Comparison of ENCODE assay signal across 1 cellular context in the genomic region with DNA sequence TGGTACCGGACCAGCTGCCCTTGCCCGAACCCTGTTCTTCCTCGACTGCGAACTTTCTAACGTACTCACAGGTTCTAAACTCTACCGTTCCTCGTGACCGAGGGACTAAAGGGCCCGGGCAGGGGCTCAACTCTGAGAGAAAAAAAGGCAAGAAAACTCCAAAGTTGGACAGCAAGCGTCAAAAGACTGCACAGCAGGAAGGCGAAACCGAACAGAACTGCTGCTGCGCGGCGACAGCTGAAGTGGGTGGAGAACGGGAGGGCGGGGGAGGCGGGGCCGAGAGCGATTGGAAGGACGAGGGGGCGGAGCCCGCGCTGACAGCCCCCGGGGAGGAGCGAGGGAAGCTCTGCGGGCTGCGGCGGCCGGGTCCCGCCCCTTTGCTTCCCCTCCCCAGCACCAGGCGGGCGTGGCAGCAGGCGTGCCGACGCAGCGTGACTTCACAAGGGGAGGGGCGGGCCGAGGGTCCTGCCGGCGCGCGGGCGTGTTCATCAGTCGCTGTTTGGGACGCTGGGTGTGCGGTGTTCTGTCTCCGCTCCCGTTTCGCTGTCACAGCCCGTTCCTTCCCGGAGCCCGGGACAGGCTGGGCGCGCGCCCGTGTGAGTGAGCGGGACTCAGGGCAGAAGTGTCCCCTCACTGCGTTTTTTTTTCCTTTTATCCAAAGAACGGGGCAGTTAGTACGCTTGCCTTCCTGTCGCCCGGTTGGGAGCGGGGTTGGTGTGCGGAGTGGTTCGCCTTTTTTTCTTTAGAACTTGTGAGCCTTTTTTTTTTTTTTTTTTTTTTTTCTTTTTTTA.
TF ChIP-seq lines count a peak whose summit lies in the region.

A gene with protein sequence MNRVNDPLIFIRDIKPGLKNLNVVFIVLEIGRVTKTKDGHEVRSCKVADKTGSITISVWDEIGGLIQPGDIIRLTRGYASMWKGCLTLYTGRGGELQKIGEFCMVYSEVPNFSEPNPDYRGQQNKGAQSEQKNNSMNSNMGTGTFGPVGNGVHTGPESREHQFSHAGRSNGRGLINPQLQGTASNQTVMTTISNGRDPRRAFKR (plus strand): TSS at position 491 of the 791 bp plus-strand sequence. CDS start 479 bp downstream, outside the sequence.

TF ChIP-seq in HepG2, 621 proteins besides CTCF, POLR2A, EP300 and RAD21 (continued from another document and continues in another):
- TF ChIP-seq FOXP4 (CRISPR knock-in tag; IDR thresholded peaks at IDR 0.05) (peak; percentile 78), MED8 (CRISPR knock-in tag; IDR thresholded peaks at IDR 0.05; ENCODE audit: insufficient replicate concordance) (peak; percentile 53), ZNF281 (CRISPR knock-in tag; IDR thresholded peaks at IDR 0.05; ENCODE audit: borderline replicate concordance) (peak; percentile 78), EHMT2 (IDR thresholded peaks at IDR 0.05; ENCODE audit: borderline replicate concordance, low read depth, low read length) (no peak), ZBTB7B (CRISPR knock-in tag; IDR thresholded peaks at IDR 0.05) (peak; percentile 75; the same call in 1 of the 2 replicates), EEA1 (CRISPR knock-in tag; IDR thresholded peaks at IDR 0.05; ENCODE audit: borderline replicate concordance) (0 out of 2 replicates have a peak, but pooled peaks have one; percentile 89), ZNF124 (CRISPR knock-in tag; IDR thresholded peaks at IDR 0.05) (peak; percentile 79), TAF1 (CRISPR knock-in tag; IDR thresholded peaks at IDR 0.05) (peak; percentile 100), ZSCAN12 (CRISPR knock-in tag; IDR thresholded peaks at IDR 0.05) (peak; percentile 93), TIGD3 (CRISPR knock-in tag; IDR thresholded peaks at IDR 0.05; ENCODE audit: borderline replicate concordance) (peak; percentile 42; the same call in 1 of the 2 replicates), TBX3 (IDR thresholded peaks at IDR 0.05; ENCODE audit: borderline replicate concordance) (0 out of 2 replicates have a peak, but pooled peaks have one; percentile 27), ZNF891 (CRISPR knock-in tag; IDR thresholded peaks at IDR 0.05) (peak; percentile 67), RXRB (CRISPR knock-in tag; IDR thresholded peaks at IDR 0.05; ENCODE audit: borderline replicate concordance) (peak; percentile 77), THRA (CRISPR knock-in tag; IDR thresholded peaks at IDR 0.05; ENCODE audit: borderline replicate concordance) (peak; percentile 73), TP53 (CRISPR knock-in tag; conservative IDR thresholded peaks at IDR 0.05) (peak; percentile 70; the same call in 1 of the 2 replicates), PRDM4 (CRISPR knock-in tag; IDR thresholded peaks at IDR 0.05; ENCODE audit: borderline replicate concordance) (no peak), SSRP1 (CRISPR knock-in tag; IDR thresholded peaks at IDR 0.05) (no peak), ZNF296 (CRISPR knock-in tag; conservative IDR thresholded peaks at IDR 0.05) (no peak), GPBP1L1 (CRISPR knock-in tag; IDR thresholded peaks at IDR 0.05) (no peak), SRY (CRISPR knock-in tag; IDR thresholded peaks at IDR 0.05) (peak; percentile 82), NFRKB (IDR thresholded peaks at IDR 0.05) (no peak), SP5 (CRISPR knock-in tag; IDR thresholded peaks at IDR 0.05; ENCODE audit: borderline replicate concordance, low read depth) (peak; percentile 98), ZNF484 (CRISPR knock-in tag; IDR thresholded peaks at IDR 0.05; ENCODE audit: borderline replicate concordance, low read depth) (no peak), ZGPAT (CRISPR knock-in tag; IDR thresholded peaks at IDR 0.05) (peak; percentile 97), HMG20A (CRISPR knock-in tag; IDR thresholded peaks at IDR 0.05; ENCODE audit: borderline replicate concordance) (peak; percentile 77; the same call in 1 of the 2 replicates), CHD4 (IDR thresholded peaks at IDR 0.05; ENCODE audit: borderline replicate concordance, low read length) (no peak), ZFX (CRISPR knock-in tag; IDR thresholded peaks at IDR 0.05; ENCODE audit: low read depth) (peak; percentile 57; the same call in 1 of the 2 replicates), IKZF5 (CRISPR knock-in tag; IDR thresholded peaks at IDR 0.05) (peak; percentile 79; the same call in 1 of the 2 replicates), KAT7 (CRISPR knock-in tag; IDR thresholded peaks at IDR 0.05; ENCODE audit: borderline replicate concordance) (peak; percentile 84; the same call in 1 of the 2 replicates), XRCC5 (optimal IDR thresholded peaks at IDR 0.05; ENCODE audit: low read length) (peak; percentile 38), ESRRA (CRISPR knock-in tag; IDR thresholded peaks at IDR 0.05; ENCODE audit: low read depth) (peak; percentile 70), GFI1 (CRISPR knock-in tag; IDR thresholded peaks at IDR 0.05; ENCODE audit: borderline replicate concordance) (peak; percentile 71; the same call in 1 of the 2 replicates), ZSCAN31 (CRISPR knock-in tag; IDR thresholded peaks at IDR 0.05; ENCODE audit: low read depth) (peak; percentile 97), ZFP36L2 (CRISPR knock-in tag; IDR thresholded peaks at IDR 0.05) (no peak)
- TF ChIP-seq, protein P1, sequence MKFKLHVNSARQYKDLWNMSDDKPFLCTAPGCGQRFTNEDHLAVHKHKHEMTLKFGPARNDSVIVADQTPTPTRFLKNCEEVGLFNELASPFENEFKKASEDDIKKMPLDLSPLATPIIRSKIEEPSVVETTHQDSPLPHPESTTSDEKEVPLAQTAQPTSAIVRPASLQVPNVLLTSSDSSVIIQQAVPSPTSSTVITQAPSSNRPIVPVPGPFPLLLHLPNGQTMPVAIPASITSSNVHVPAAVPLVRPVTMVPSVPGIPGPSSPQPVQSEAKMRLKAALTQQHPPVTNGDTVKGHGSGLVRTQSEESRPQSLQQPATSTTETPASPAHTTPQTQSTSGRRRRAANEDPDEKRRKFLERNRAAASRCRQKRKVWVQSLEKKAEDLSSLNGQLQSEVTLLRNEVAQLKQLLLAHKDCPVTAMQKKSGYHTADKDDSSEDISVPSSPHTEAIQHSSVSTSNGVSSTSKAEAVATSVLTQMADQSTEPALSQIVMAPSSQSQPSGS (CRISPR knock-in tag; IDR thresholded peaks at IDR 0.05) = peak; percentile 87
- TF ChIP-seq, protein P2, sequence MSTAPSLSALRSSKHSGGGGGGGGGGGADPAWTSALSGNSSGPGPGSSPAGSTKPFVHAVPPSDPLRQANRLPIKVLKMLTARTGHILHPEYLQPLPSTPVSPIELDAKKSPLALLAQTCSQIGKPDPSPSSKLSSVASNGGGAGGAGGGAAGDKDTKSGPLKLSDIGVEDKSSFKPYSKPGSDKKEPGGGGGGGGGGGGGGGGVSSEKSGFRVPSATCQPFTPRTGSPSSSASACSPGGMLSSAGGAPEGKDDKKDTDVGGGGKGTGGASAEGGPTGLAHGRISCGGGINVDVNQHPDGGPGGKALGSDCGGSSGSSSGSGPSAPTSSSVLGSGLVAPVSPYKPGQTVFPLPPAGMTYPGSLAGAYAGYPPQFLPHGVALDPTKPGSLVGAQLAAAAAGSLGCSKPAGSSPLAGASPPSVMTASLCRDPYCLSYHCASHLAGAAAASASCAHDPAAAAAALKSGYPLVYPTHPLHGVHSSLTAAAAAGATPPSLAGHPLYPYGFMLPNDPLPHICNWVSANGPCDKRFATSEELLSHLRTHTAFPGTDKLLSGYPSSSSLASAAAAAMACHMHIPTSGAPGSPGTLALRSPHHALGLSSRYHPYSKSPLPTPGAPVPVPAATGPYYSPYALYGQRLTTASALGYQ (CRISPR knock-in tag; IDR thresholded peaks at IDR 0.05) = peak; percentile 53; the same call in 1 of the 2 replicates
